In genomic region chr17:48681609-48682008, GRCh38 we compare ENCODE assay signal across 11 cellular contexts. TPM values are rescaled to one million over a fixed set of nuclear protein-coding genes. Genes with fewer than 3 reads are reported as not detected.
"Had no signal": no experiment of that assay in that cellular context is flagged by ENCODE, and none has a peak within 500 bp of the region (broad histone marks: within the 10 kb centered on the region; RNA-seq: fewer than 3 reads in every experiment).

No MANE protein-coding gene starts in this region.

- H3K4me3 ChIP-seq: GM23248, HAP-1 had no signal

- H3K9me3 Mint-ChIP-seq: IgD-negative memory B cell had no signal

- H3K4me3 Mint-ChIP-seq: IgD-negative memory B cell had no signal

- H3K4me1 Mint-ChIP-seq: IgD-negative memory B cell had no signal

- H3K36me3 ChIP-seq: HAP-1 had no signal

- H3K27ac ChIP-seq: GM23248, HL-60 had no signal

- ATAC-seq: HCT116, HepG2 had no signal

- FAIRE-seq: HepG2 had no signal

- H3K9me3 ChIP-seq: HAP-1 had no signal

- H3K36me3 Mint-ChIP-seq: IgD-negative memory B cell had no signal

- DNase-seq: GM23248, GOT3, H7, KBM-7 had no signal

RNA-seq across cellular contexts. Expression of gene PRAC1, which starts 40.7 kb away (rescaled TPM):
- total RNA-seq: GM23248, H4, HepG2, HT1080 had no signal

RNA-seq across cellular contexts. Expression of gene PRAC2, which starts 41.4 kb away (rescaled TPM):
- total RNA-seq: GM23248, H4, HepG2, HT1080 had no signal

RNA-seq across cellular contexts. Expression of gene HOXB13, which starts 46.9 kb away (rescaled TPM):
- total RNA-seq: GM23248, HepG2 had no signal

RNA-seq across cellular contexts. Expression of gene HOXB9, which starts 55.5 kb away (rescaled TPM):
- total RNA-seq: GM23248, H7, HepG2 had no signal
